16 cellular contexts compared by ENCODE assay signal in the genomic region with DNA sequence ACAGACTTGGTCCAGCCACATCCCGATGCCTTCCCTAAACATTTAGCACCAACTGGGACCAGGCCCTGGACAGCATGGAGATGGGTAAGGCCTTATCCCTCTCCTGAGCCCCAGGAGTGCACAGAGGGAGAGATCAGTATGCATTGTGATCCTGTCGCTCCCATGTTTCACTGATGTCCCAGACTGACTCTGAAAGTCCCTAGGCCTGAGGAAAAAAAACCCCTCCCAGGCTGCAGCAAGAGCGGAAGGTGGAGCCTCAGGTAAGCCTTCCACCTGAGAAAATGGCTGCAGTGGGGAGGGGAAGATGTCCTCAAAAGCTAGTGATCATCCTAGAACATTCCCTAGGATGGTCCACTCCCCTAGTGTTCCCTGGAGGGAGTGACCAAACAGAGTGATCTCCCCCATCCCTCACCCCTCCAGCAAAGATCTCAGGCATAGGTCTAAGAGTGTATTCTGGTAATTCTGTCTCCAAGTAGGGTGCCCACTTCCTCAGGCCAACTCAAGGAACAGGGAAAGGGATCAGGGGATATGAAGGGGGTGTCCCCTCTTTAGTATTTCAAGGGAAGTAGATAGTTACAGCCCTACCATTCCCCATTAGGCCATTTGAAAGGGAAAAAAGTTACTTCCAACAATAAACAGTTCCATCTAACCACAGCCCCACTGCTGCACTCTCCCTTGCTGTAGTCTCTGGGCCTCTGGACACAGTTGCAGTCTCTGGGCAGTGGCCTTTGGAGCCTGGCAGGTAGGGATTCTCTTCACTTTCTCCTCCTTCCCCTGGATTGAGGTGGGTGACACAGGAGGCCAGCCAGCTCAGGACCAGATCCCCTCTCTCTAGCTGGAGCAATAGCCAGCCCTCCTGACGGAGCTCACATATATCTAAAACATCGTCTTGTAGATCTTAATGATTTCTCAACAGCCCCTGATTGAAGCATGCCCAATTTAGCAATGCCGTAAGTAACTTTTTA. TPM values are rescaled to one million over a fixed set of nuclear protein-coding genes. Genes with fewer than 3 reads are reported as not detected.
A peak's percentile ranks its signal among the peaks of the same experiment; 100 is the strongest.
DNase-seq lines count a peak whose midpoint lies in the region; ATAC-seq and TF ChIP-seq lines count a peak whose summit lies in the region.
"Had no signal": no experiment of that assay in that cellular context is flagged by ENCODE, and none has a peak within 500 bp of the region (broad histone marks: within the 10 kb centered on the region; RNA-seq: fewer than 3 reads in every experiment).

No MANE protein-coding gene starts in this region.

- H3K9me3 ChIP-seq in left ventricle myocardium inferior (replicated peaks) (no peaks in the 10 kb centered on the region), osteoblast (ENCODE audit: low read depth, low read length) (no peaks in the 10 kb centered on the region), MG63 (no peaks in the 10 kb centered on the region)

- no peak overlapping the region for H3K4me3 ChIP-seq in left ventricle myocardium inferior
- H3K4me3 ChIP-seq in osteoblast (ENCODE audit: insufficient read depth, low read length), result no peak overlapping the region
- no peak overlapping the region for H3K4me3 ChIP-seq in MG63
- H3K4me3 ChIP-seq: K562 had no signal

- no peak overlapping the region for H3K27ac Mint-ChIP-seq in endothelial cell (ENCODE audit: unreplicated experiment)
- H3K27ac Mint-ChIP-seq in HFFc6, result no peak overlapping the region

- H3K9me3 Mint-ChIP-seq in endothelial cell (ENCODE audit: unreplicated experiment) (no peaks in the 10 kb centered on the region), HFFc6 (no peaks in the 10 kb centered on the region)

- TF ChIP-seq CTCF in left ventricle myocardium inferior (IDR thresholded peaks at IDR 0.05; ENCODE audit: borderline replicate concordance) (no peak), endothelial cell (IDR thresholded peaks at IDR 0.05; ENCODE audit: unreplicated experiment) (no peak), osteoblast (IDR thresholded peaks at IDR 0.05; ENCODE audit: extremely low read depth, low read depth, low read length) (no peak), HFFc6 (IDR thresholded peaks at IDR 0.05) (no peak)

- DNase-seq in cardiac septum (ENCODE audit: low spot score) (peak; percentile 51), left ventricle myocardium inferior (no peak), endothelial cell (ENCODE audit: low spot score) (peak; percentile 2), osteoblast (ENCODE audit: insufficient read length, low spot score, missing footprints) (peak; percentile 91), HFFc6 (no peak), MG63 (no peak)
- DNase-seq in stimulated activated CD4-positive, alpha-beta T cell treated with anti-CD3 and anti-CD28 coated beads, Interleukin-2, amount 100 ng/mL, for 24 hours, result no peak
- DNase-seq: amygdala, DMS 273 treated with DMSO at 0.1 percent for 48 hours, NCI-H146, NCI-H510A, nucleus accumbens, PC-3, SW 1271 had no signal

- H3K79me2 ChIP-seq in osteoblast (ENCODE audit: insufficient read depth, low read length), result peaks cover 4% of the 10 kb centered on the region

- H3K4me1 Mint-ChIP-seq in endothelial cell (ENCODE audit: unreplicated experiment) (peaks cover 36% of the 10 kb centered on the region), HFFc6 (ENCODE audit: low read depth) (peaks cover 30% of the 10 kb centered on the region)

- intact Hi-C loops in cardiac septum (cut with DNase I) (no loop called here), left ventricle myocardium inferior (cut with micrococcal nuclease) (no loop called here)

- H3K27me3 Mint-ChIP-seq in endothelial cell (ENCODE audit: unreplicated experiment) (peaks cover 16% of the 10 kb centered on the region), HFFc6 (ENCODE audit: insufficient read depth) (peaks cover 5% of the 10 kb centered on the region)

- H3K4me1 ChIP-seq in left ventricle myocardium inferior (peaks cover 47% of the 10 kb centered on the region), osteoblast (ENCODE audit: insufficient read depth, low read length) (peaks cover 40% of the 10 kb centered on the region)

- H3K4me3 Mint-ChIP-seq in endothelial cell (ENCODE audit: unreplicated experiment), result no peak overlapping the region
- no peak overlapping the region for H3K4me3 Mint-ChIP-seq in HFFc6

- no peaks in the 10 kb centered on the region for H4K20me1 ChIP-seq in osteoblast (ENCODE audit: insufficient read depth, low read length)

- no peak overlapping the region for H2AFZ ChIP-seq in osteoblast (ENCODE audit: low read length)

- peaks cover under 1% of the 10 kb centered on the region for H3K36me3 Mint-ChIP-seq in endothelial cell (ENCODE audit: low read depth, unreplicated experiment)
- H3K36me3 Mint-ChIP-seq in HFFc6 (ENCODE audit: low read depth), result no peaks in the 10 kb centered on the region

- H3K27me3 ChIP-seq in left ventricle myocardium inferior (ENCODE audit: low read depth), result no peaks in the 10 kb centered on the region
- H3K27me3 ChIP-seq in osteoblast (ENCODE audit: insufficient read depth, low read length), result no peaks in the 10 kb centered on the region
- H3K27me3 ChIP-seq in MG63, result no peaks in the 10 kb centered on the region

- H3K27ac ChIP-seq in left ventricle myocardium inferior (replicated peaks) (no peak overlapping the region), osteoblast (ENCODE audit: low read depth, low read length) (no peak overlapping the region)

- ATAC-seq in HG02870 (IDR thresholded peaks at IDR 0.05; ENCODE audit: unreplicated experiment), result no peak
- ATAC-seq: K562, PC-3 had no signal

- no peaks in the 10 kb centered on the region for H3K36me3 ChIP-seq in left ventricle myocardium inferior
- H3K36me3 ChIP-seq in osteoblast (ENCODE audit: insufficient read depth, low read length), result no peaks in the 10 kb centered on the region
- peaks cover 7% of the 10 kb centered on the region for H3K36me3 ChIP-seq in MG63

- H3K4me2 ChIP-seq in osteoblast (ENCODE audit: insufficient read depth, low read length), result no peak overlapping the region

RNA-seq across cellular contexts. Expression of gene CXXC5, which starts 6.8 kb away (rescaled TPM):
- total RNA-seq in cardiac septum (49.3 TPM), left ventricle myocardium inferior (56.9 TPM), endothelial cell (ENCODE audit: unreplicated experiment) (37.3 TPM), osteoblast (186 and 210 TPM in 2 replicates)
- 10 to 100 TPM; 46.4 to 58.5 (median 49.2) TPM for total RNA-seq in HFFc6 (2021; fragmentation: NEBNext Ultra II Directional; extraction: Animal tissue kit (Norgen Biotek cat#: 25700))
- 133 and 193 TPM in 2 replicates for total RNA-seq in MG63 (2014; rRNA removed; shearing (Covaris generic); ENCODE audit: low replicate concordance)

Comparison
In these comparisons a context has a peak if more than half of its experiments do, and no peak if none do; other contexts are left out.
1. DNase-seq: peak in cardiac septum (single experiment), endothelial cell (single experiment) and osteoblast (single experiment); none in left ventricle myocardium inferior (single experiment), stimulated activated CD4-positive, alpha-beta T cell treated with anti-CD3 and anti-CD28 coated beads, Interleukin-2, amount 100 ng/mL, for 24 hours (0 of 2), HFFc6 (single experiment) and MG63 (single experiment).